In the genomic region with DNA sequence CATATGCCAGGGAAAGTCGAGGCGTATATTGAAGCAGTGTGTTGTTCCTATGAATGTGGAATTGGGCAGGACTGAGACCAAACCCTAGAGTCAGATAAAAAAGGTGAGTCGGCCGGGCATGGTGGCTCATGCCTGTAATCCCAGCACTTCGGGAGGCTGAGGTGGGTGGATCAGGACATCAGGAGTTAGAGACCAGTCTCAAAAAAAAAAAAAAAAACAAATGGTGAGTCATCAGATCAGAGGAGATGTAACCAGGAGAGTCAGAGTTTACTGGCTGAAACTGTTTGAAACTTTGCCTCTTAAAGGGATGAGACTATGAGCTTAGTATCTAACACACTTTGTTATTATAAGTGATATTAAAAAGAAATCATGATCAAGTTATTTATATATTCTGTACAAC, we compare ENCODE assay signal across 1 cellular context.
TF ChIP-seq lines count a peak whose summit lies in the region.

No MANE protein-coding gene starts in this region.

TF ChIP-seq in HCT116, 20 proteins besides CTCF, POLR2A, EP300 and RAD21 (continued from another document):
- TF ChIP-seq, protein P1, sequence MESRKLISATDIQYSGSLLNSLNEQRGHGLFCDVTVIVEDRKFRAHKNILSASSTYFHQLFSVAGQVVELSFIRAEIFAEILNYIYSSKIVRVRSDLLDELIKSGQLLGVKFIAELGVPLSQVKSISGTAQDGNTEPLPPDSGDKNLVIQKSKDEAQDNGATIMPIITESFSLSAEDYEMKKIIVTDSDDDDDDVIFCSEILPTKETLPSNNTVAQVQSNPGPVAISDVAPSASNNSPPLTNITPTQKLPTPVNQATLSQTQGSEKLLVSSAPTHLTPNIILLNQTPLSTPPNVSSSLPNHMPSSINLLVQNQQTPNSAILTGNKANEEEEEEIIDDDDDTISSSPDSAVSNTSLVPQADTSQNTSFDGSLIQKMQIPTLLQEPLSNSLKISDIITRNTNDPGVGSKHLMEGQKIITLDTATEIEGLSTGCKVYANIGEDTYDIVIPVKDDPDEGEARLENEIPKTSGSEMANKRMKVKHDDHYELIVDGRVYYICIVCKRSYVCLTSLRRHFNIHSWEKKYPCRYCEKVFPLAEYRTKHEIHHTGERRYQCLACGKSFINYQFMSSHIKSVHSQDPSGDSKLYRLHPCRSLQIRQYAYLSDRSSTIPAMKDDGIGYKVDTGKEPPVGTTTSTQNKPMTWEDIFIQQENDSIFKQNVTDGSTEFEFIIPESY (IDR thresholded peaks at IDR 0.05; ENCODE audit: extremely low read depth, insufficient replicate concordance, low read length): no peak
- TF ChIP-seq ELF1 (IDR thresholded peaks at IDR 0.05; ENCODE audit: borderline replicate concordance, low read depth): no peak
